ENCODE assay signal across 17 cellular contexts in the genomic region with DNA sequence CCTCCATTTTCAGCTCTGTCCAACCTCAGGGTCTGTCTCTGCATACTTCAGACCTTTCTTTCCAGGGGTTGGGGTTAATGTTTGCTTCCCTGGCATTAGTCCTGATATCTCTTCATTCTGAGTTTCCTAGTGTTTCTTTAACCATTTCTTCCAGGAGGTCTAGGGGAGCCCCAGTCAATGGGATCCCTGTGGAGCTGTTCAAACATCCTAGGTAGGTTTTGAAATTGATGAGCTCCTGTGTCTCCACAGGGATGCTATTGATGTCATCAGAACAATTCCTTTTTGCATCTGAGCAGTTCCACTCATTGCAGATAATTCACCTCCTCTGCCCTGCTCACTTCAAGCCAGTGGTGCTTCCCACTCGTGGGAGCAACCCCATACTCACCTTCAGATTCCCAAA. TPM values are rescaled to one million over a fixed set of nuclear protein-coding genes. Genes with fewer than 3 reads are reported as not detected.
"Had no signal": no experiment of that assay in that cellular context is flagged by ENCODE, and none has a peak within 500 bp of the region (broad histone marks: within the 10 kb centered on the region; RNA-seq: fewer than 3 reads in every experiment).

No MANE protein-coding gene starts in this region.

- DNase-seq: activated gamma-delta T cell treated with Interleukin-2 at 50 U/mL for 16 hours; activated T-cell treated with anti-CD3 and anti-CD28 coated beads, Interleukin-2, amount 50 U/mL, for 1 hour; anterior cingulate cortex; body of pancreas; cortex of kidney; heart right ventricle; immature natural killer cell; naive thymus-derived CD8-positive, alpha-beta T cell; ovary; right cardiac atrium; stimulated activated CD4-positive, alpha-beta T cell treated with anti-CD3 and anti-CD28 coated beads, Interleukin-4, amount 100 ng/mL, for 24 hours; substantia nigra; thyroid gland had no signal

- H3K27ac ChIP-seq: body of pancreas, cardiac muscle cell, epithelial cell of prostate, ovary had no signal

- H3K27me3 ChIP-seq: body of pancreas, cardiac muscle cell, heart right ventricle, ovary, thyroid gland had no signal

- H3K36me3 ChIP-seq: cardiac muscle cell, ovary, thyroid gland had no signal

- H3K4me3 ChIP-seq: body of pancreas, cardiac muscle cell, heart right ventricle, lung, ovary, thyroid gland had no signal

- ATAC-seq: body of pancreas; left lobe of liver; naive thymus-derived CD8-positive, alpha-beta T cell; right cardiac atrium had no signal

- H3K9me3 ChIP-seq: body of pancreas, heart right ventricle, ovary, thyroid gland had no signal

RNA-seq across cellular contexts. Expression of gene LIMCH1, which starts 33.8 kb away (rescaled TPM):
- total RNA-seq: naive thymus-derived CD8-positive, alpha-beta T cell had no signal
